8 cellular contexts compared by ENCODE assay signal in the genomic region with DNA sequence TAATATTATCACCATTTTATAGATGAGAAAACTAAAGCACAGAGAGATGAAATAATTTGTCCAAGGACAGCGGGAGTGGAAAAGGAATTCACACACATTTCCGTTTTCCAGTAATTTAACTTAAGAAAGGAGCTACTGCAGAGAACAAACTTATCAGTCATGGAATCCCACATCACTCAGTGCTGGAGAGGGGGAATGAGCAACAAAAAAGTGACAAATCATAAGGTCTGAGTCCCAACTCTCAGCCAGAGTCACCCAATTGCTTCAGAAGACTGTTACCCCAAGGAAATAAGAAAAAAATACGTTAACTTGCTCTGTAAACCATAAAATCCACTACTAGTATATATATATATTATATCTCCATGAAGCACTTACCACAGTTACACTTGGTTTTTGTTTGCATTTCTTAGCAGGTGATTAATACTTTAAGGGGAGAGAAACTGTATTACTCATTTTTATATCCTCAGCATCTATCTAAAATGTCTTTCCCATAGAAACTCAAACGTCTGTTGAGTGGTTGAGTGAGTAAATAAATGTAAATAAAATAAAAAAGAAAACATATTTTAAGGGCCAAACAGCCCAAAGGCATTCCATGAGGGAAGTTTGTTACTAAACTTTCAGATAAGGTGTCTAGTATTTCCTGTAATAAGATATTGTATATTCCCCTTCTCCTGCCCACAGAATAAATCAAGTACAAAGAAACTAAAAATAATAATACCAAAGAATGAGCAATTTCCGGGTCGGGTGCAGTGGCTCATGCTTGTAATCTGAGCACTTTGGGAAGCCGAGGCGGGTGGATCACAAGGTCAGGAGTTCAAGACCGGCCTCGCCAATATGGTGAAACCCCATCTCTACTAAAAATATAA.
DNase-seq lines count a peak whose midpoint lies in the region; ATAC-seq and TF ChIP-seq lines count a peak whose summit lies in the region.

No MANE protein-coding gene starts in this region.

- peaks cover 75% of the 10 kb centered on the region for H3K4me1 ChIP-seq in Panc1 (ENCODE audit: control insufficient read depth, insufficient read depth, low read length)
- H3K4me1 ChIP-seq in psoas muscle = peaks cover 78% of the 10 kb centered on the region

- 40 to 51% (median 43%) methylated on average over 10 of the region's 10 CpGs for WGBS in psoas muscle, 3 donors

- BruUV-seq in Panc1 (replicated peaks; lab: Mats Ljungman, UMichigan) = no TSS peak

- H3K36me3 ChIP-seq in Panc1 (ENCODE audit: control insufficient read depth, insufficient read depth, low read length) = peaks cover 24% of the 10 kb centered on the region
- peaks cover 0 to under 1% of the 10 kb centered on the region in 2 donors for H3K36me3 ChIP-seq in psoas muscle (ENCODE audit: insufficient read depth in 1 of 2, low read depth in 1 of 2)

- POLR2A ChIA-PET in Panc1 (lab: Charles Lee) = interaction anchor here (0.7 kb wide), 1 partner anchor 102 kb away, joined by 5 read pairs; no protein-coding TSS in a partner anchor

- TF ChIP-seq CTCF in Panc1 (IDR thresholded peaks at IDR 0.05) = no peak
- no peak for TF ChIP-seq CTCF in astrocyte of the spinal cord (IDR thresholded peaks at IDR 0.05; ENCODE audit: low read depth, low read length)
- TF ChIP-seq CTCF in psoas muscle (IDR thresholded peaks at IDR 0.05) = no peak

- in situ Hi-C loops in Caki2 (cut with HindIII; ENCODE audit: low pct_unique_long_range_greater_than_20kb, low sequenced_read_pairs) = no loop called here
- in situ Hi-C loops in Panc1 (cut with HindIII; ENCODE audit: low pct_unique_long_range_greater_than_20kb, low sequenced_read_pairs) = no loop called here
- in situ Hi-C loops in astrocyte of the spinal cord (cut with HindIII; ENCODE audit: low sequenced_read_pairs) = no loop called here

- H3K27ac ChIP-seq in Panc1 (ENCODE audit: low read length) (peak overlapping the region; percentile 72), psoas muscle (peak overlapping the region; percentile 62)

- H3K9me3 ChIP-seq in Panc1 (ENCODE audit: control insufficient read depth, insufficient read depth, low read depth, low read length) = no peaks in the 10 kb centered on the region
- H3K9me3 ChIP-seq in psoas muscle = no peaks in the 10 kb centered on the region

- no peaks in the 10 kb centered on the region for H3K27me3 ChIP-seq in Panc1 (ENCODE audit: control insufficient read depth, insufficient read depth, low read length)
- no peaks in the 10 kb centered on the region for H3K27me3 ChIP-seq in psoas muscle (ENCODE audit: insufficient read depth in 3 of 3, low read length in 2 of 3)

- DNase-seq in Caki2 (ENCODE audit: low read depth) = peak; percentile 42
- DNase-seq in Panc1 (ENCODE audit: low read depth, low spot score) = peak; percentile 70
- peak; percentile 93 for DNase-seq in astrocyte of the spinal cord (ENCODE audit: low read depth, low spot score)
- no peak for DNase-seq in psoas muscle
- DNase-seq in NCI-H2227 (lab: John Stamatoyannopoulos, UW; ENCODE audit: unreplicated experiment) = no peak

- CTCF ChIA-PET in Panc1 (lab: Charles Lee) = interaction anchor here (0.6 kb wide), 1 partner anchor 14 kb away, joined by 3 read pairs; no protein-coding TSS in a partner anchor

- intact Hi-C loops in Panc1 (cut with micrococcal nuclease; ENCODE audit: unreplicated experiment) (no loop called here), psoas muscle (cut with DNase I) (no loop called here)

- H3K4me3 ChIP-seq in Panc1 (ENCODE audit: low read depth in 2 of 2, low read length in 2 of 2) (no peak overlapping the region), astrocyte of the spinal cord (ENCODE audit: low read depth, low read length) (no peak overlapping the region), psoas muscle (no peak overlapping the region)

- ATAC-seq in Panc1 (peak; percentile 36), psoas muscle (no peak), HG03565 (IDR thresholded peaks at IDR 0.05; ENCODE audit: unreplicated experiment) (no peak), GM21723 (IDR thresholded peaks at IDR 0.05; ENCODE audit: unreplicated experiment) (no peak), GM18861 (IDR thresholded peaks at IDR 0.05; ENCODE audit: unreplicated experiment) (no peak)

Comparison
In these comparisons a context has a peak if more than half of its experiments do, and no peak if none do; other contexts are left out.
1. DNase-seq: peak in Caki2 (single experiment), Panc1 (single experiment) and astrocyte of the spinal cord (single experiment); none in psoas muscle (0 of 2) and NCI-H2227 (single experiment).